Comparison of ENCODE assay signal across 19 cellular contexts in the genomic region with DNA sequence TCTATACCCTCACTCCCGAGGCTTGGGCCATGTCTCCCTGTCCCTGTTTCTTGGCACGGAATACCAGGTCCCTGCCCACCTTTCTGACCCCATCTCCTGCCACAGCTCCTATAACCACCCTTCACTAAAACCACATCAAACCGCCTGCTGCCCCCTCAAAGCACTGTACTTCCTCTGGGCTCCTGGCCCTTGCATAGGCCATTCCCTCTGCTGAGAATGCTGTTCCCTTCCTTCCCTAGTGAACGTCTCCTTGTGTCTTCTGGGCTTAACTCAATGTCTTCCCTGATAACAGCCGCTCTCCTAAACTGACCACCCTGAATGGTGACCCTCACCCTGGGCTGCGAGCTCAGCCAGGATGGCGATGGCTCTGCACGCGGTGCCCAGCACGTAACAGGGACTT. TPM values are rescaled to one million over a fixed set of nuclear protein-coding genes. Genes with fewer than 3 reads are reported as not detected.
"Had no signal": no experiment of that assay in that cellular context is flagged by ENCODE, and none has a peak within 500 bp of the region (broad histone marks: within the 10 kb centered on the region; RNA-seq: fewer than 3 reads in every experiment).

No MANE protein-coding gene starts in this region.

- H3K4me3 ChIP-seq: lower lobe of right lung, tibial nerve had no signal

- H3K27me3 Mint-ChIP-seq: activated CD4-positive, alpha-beta T cell treated with anti-CD3 and anti-CD28 coated beads, Interleukin-2, amount 10 ng/mL, durations not matched to agents 24 days and 14 days; activated naive CD8-positive, alpha-beta T cell; stimulated activated naive CD8-positive, alpha-beta T cell treated with anti-CD3 and anti-CD28 coated beads, Interleukin-15, Interleukin-2, amounts not matched to agents 100 ng/mL and 50 ng/mL, for 24 hours had no signal

- H3K9me3 Mint-ChIP-seq: activated CD4-positive, alpha-beta T cell treated with anti-CD3 and anti-CD28 coated beads, Interleukin-2, amount 10 ng/mL, durations not matched to agents 24 days and 14 days; activated T-cell treated with anti-CD3 and anti-CD28 coated beads, Interleukin-2, amount 50 U/mL, for 4 hours; mesothelial cell of epicardium; stimulated activated naive CD8-positive, alpha-beta T cell treated with anti-CD3 and anti-CD28 coated beads, Interleukin-15, Interleukin-2, amounts not matched to agents 100 ng/mL and 50 ng/mL, for 24 hours; T-helper 2 cell treated with Interferon-gamma antibody and Interleukin-4, amounts not matched to agents 5 μg/mL and 100 μg/mL, for 36 hours had no signal

- H3K27me3 ChIP-seq: foreskin keratinocyte, tibial nerve had no signal

- H3K4me1 ChIP-seq: foreskin keratinocyte, lower lobe of right lung had no signal

- H3K4me3 Mint-ChIP-seq: activated CD4-positive, alpha-beta T cell treated with anti-CD3 and anti-CD28 coated beads, Interleukin-2, amount 10 ng/mL, durations not matched to agents 24 days and 14 days; activated naive CD8-positive, alpha-beta T cell; activated T-cell treated with anti-CD3 and anti-CD28 coated beads, Interleukin-2, amount 50 U/mL, for 4 hours; mesothelial cell of epicardium; stimulated activated naive CD8-positive, alpha-beta T cell treated with anti-CD3 and anti-CD28 coated beads, Interleukin-15, Interleukin-2, amounts not matched to agents 100 ng/mL and 50 ng/mL, for 24 hours; T-helper 2 cell treated with Interferon-gamma antibody and Interleukin-4, amounts not matched to agents 5 μg/mL and 100 μg/mL, for 36 hours had no signal

- H3K27ac ChIP-seq: epithelial cell of prostate, foreskin keratinocyte, lower lobe of right lung had no signal

- H3K27ac Mint-ChIP-seq: activated CD4-positive, alpha-beta T cell treated with anti-CD3 and anti-CD28 coated beads, Interleukin-2, amount 10 ng/mL, durations not matched to agents 24 days and 14 days; activated naive CD8-positive, alpha-beta T cell; mesothelial cell of epicardium; stimulated activated naive CD8-positive, alpha-beta T cell treated with anti-CD3 and anti-CD28 coated beads, Interleukin-15, Interleukin-2, amounts not matched to agents 100 ng/mL and 50 ng/mL, for 24 hours; T-helper 2 cell treated with Interferon-gamma antibody and Interleukin-4, amounts not matched to agents 5 μg/mL and 100 μg/mL, for 36 hours had no signal

- H3K4me1 Mint-ChIP-seq: mesothelial cell of epicardium had no signal

- H3K9me3 ChIP-seq: lower lobe of right lung, tibial nerve had no signal

- ATAC-seq: activated T-cell treated with anti-CD3 and anti-CD28 coated beads, Interleukin-2, amount 50 U/mL, for 4 hours; foreskin keratinocyte; lower lobe of right lung had no signal

- DNase-seq: activated CD4-positive, alpha-beta T cell treated with anti-CD3 and anti-CD28 coated beads, Interleukin-2, amount 10 ng/mL, durations not matched to agents 24 days and 14 days; activated CD4-positive, CD25-positive, alpha-beta regulatory T cell; activated CD8-positive, alpha-beta memory T cell treated with anti-CD3 and anti-CD28 coated beads, Interleukin-2, amount 50 U/mL, for 4 hours; activated effector memory CD4-positive, alpha-beta T cell treated with Interleukin-2 at 50 U/mL for 16 hours; activated T-cell treated with anti-CD3 and anti-CD28 coated beads, Interleukin-2, amount 50 U/mL, for 4 hours; foreskin keratinocyte; glutamatergic neuron; hippocampal formation; islet precursor cell; lower lobe of right lung; retina had no signal

RNA-seq across cellular contexts. Expression of a gene that starts 10.7 kb away (rescaled TPM):
- polyA plus RNA-seq: fibroblast of lung, foreskin keratinocyte, neural cell had no signal

RNA-seq across cellular contexts. Expression of a gene that starts 23.1 kb away (rescaled TPM):
- polyA plus RNA-seq: neural cell had no signal
